ENCODE assay signal across 8 cellular contexts in the genomic region with DNA sequence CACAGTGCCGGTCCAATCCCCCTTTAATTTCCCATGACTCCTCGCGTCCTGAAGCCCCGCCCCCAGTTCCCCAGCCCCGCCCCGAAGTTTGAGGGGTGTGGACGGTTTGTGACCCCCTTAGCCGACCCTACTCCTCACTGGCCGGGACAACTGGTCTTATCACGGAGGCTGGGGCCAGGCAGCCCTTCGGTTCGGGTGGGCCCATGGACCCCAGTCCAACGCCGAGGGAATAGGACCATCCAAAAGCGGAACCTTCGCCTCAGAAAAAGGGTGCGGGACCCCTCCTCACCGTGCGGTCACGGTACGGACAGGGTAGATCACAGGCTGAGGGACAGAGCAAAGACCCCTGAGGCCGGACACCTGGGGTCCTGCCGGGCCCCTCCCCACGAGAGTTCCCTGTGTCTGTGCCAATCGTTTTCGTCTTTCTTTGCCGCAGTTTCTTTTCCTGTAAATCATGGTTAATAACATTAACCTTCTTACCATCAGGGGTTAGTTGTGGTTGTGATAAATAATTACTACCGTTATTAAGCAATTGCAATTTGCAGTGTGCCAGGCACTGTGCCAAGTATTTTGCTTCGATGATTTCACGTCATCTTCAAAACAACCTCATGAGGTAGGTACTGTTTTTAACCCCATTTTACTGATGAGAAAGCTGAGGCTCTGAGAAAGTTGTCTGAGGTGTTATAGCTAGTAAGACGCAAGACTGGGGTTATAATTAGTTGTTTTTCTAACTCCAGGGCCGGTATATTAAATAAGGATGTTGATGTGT.
DNase-seq lines count a peak whose midpoint lies in the region; ATAC-seq and TF ChIP-seq lines count a peak whose summit lies in the region.

No MANE protein-coding gene starts in this region.

- peak overlapping the region; percentile 92 for H2AFZ ChIP-seq in Loucy (ENCODE audit: low read length)

- H4K20me1 ChIP-seq in Loucy (ENCODE audit: insufficient read depth, low read length, poor library complexity, severe bottlenecking): peaks cover 33% of the 10 kb centered on the region

- no peaks in the 10 kb centered on the region for H3K9me2 ChIP-seq in Loucy (replicated peaks; ENCODE audit: low read depth, low read length)

- H3K9ac ChIP-seq in Loucy (ENCODE audit: low read depth, low read length, poor library complexity, severe bottlenecking): peak overlapping the region; percentile 88
- H3K9ac ChIP-seq in iPS-15b (ENCODE audit: low read depth, low read length): peak overlapping the region; percentile 84

- DNase-seq in NCI-H146 (lab: John Stamatoyannopoulos, UW) (peak; percentile 74), NCI-H146 treated with DMSO at 0.1 percent for 48 hours (lab: John Stamatoyannopoulos, UW; ENCODE audit: unreplicated experiment) (no peak), amniotic epithelial cell (ENCODE audit: low read depth) (peak; percentile 79), DMS153 treated with DMSO at 0.1 percent for 48 hours (lab: John Stamatoyannopoulos, UW; ENCODE audit: unreplicated experiment) (no peak)

- no peaks in the 10 kb centered on the region for H3K27me3 Mint-ChIP-seq in stimulated activated memory B cell treated with anti-CD40 and anti-IgM and Interleukin-4, amounts not matched to agents 10 μg/mL and 1 μg/mL and 100 μg/mL, for 72 hours

- H3F3A ChIP-seq in Loucy (ENCODE audit: low read depth): peaks cover 3% of the 10 kb centered on the region; the same call in 1 of the 2 replicates

- H3K9me3 ChIP-seq in Loucy (ENCODE audit: insufficient read depth, low read depth, low read length): no peaks in the 10 kb centered on the region
- H3K9me3 ChIP-seq in iPS-15b (ENCODE audit: control insufficient read depth, insufficient read depth, low read length): no peaks in the 10 kb centered on the region

- H3K9me3 Mint-ChIP-seq in stimulated activated memory B cell treated with anti-CD40 and anti-IgM and Interleukin-4, amounts not matched to agents 10 μg/mL and 1 μg/mL and 100 μg/mL, for 72 hours: no peaks in the 10 kb centered on the region

- H3K4me3 Mint-ChIP-seq in stimulated activated memory B cell treated with anti-CD40 and anti-IgM and Interleukin-4, amounts not matched to agents 10 μg/mL and 1 μg/mL and 100 μg/mL, for 72 hours: peak overlapping the region; percentile 97

- ATAC-seq in GM21825 (IDR thresholded peaks at IDR 0.05; ENCODE audit: unreplicated experiment): peak; percentile 35
- peak; percentile 78 for ATAC-seq in stimulated activated memory B cell treated with anti-CD40 and anti-IgM and Interleukin-4, amounts not matched to agents 10 μg/mL and 1 μg/mL and 100 μg/mL, for 72 hours

- H3K4me1 ChIP-seq in Loucy (ENCODE audit: insufficient read depth, low read length, poor library complexity, severe bottlenecking): peaks cover 33% of the 10 kb centered on the region
- peaks cover 3% of the 10 kb centered on the region for H3K4me1 ChIP-seq in iPS-15b (ENCODE audit: control insufficient read depth, insufficient read depth, low read length)

- peaks cover 4% of the 10 kb centered on the region; the same call in 1 of the 2 replicates for H3K36me3 ChIP-seq in Loucy (ENCODE audit: insufficient read depth, low read length)
- H3K36me3 ChIP-seq in iPS-15b (ENCODE audit: control insufficient read depth, insufficient read depth, low read length): peaks cover 4% of the 10 kb centered on the region

- H3K27ac Mint-ChIP-seq in stimulated activated memory B cell treated with anti-CD40 and anti-IgM and Interleukin-4, amounts not matched to agents 10 μg/mL and 1 μg/mL and 100 μg/mL, for 72 hours: peak overlapping the region; percentile 90

- peaks cover 24% of the 10 kb centered on the region for H3K36me3 Mint-ChIP-seq in stimulated activated memory B cell treated with anti-CD40 and anti-IgM and Interleukin-4, amounts not matched to agents 10 μg/mL and 1 μg/mL and 100 μg/mL, for 72 hours

- H3K27me3 ChIP-seq in Loucy (ENCODE audit: insufficient read depth, low read length, poor library complexity, severe bottlenecking) (no peaks in the 10 kb centered on the region), iPS-15b (ENCODE audit: control insufficient read depth, insufficient read depth, low read length) (no peaks in the 10 kb centered on the region)

- peaks cover 62% of the 10 kb centered on the region for H3K79me2 ChIP-seq in Loucy (ENCODE audit: insufficient read depth, low read length)

- H3K4me3 ChIP-seq in Loucy (ENCODE audit: low read length, poor library complexity, severe bottlenecking) (peak overlapping the region; percentile 95), iPS-15b (ENCODE audit: low read depth, low read length) (peak overlapping the region; percentile 99)

- peak overlapping the region; percentile 84 for H3K4me2 ChIP-seq in Loucy (ENCODE audit: low read depth, low read length, poor library complexity, severe bottlenecking)

- TF ChIP-seq CTCF in Loucy (conservative IDR thresholded peaks at IDR 0.05; ENCODE audit: low read length): no peak

- peaks cover 39% of the 10 kb centered on the region for H3K4me1 Mint-ChIP-seq in stimulated activated memory B cell treated with anti-CD40 and anti-IgM and Interleukin-4, amounts not matched to agents 10 μg/mL and 1 μg/mL and 100 μg/mL, for 72 hours

Comparison
In these comparisons a context has a peak if more than half of its experiments do, and no peak if none do; other contexts are left out.
1. DNase-seq: peak in NCI-H146 (single experiment) and amniotic epithelial cell (single experiment); none in NCI-H146 treated with DMSO at 0.1 percent for 48 hours (single experiment) and DMS153 treated with DMSO at 0.1 percent for 48 hours (single experiment).